Comparison of ENCODE assay signal across 31 cellular contexts in the genomic region with DNA sequence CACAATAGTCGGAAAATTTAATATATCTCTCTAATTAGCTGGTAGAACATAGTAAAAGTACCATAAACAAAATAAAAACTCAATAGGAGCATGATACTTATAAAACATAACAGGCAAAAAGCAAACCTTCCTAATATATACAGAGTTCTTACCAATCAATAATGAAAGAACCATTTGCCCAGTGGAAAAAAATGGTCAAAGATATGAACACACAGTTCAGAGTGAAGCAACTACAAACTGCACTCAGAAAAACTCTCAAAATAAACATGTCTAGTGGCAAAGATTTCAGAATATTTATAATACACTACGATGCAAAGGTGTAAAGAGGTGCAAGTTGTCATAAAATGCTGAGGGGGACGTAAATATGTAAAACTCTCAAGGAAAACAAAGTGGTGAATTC.
A peak's percentile ranks its signal among the peaks of the same experiment; 100 is the strongest.
DNase-seq lines count a peak whose midpoint lies in the region; ATAC-seq and TF ChIP-seq lines count a peak whose summit lies in the region.
"Had no signal": no experiment of that assay in that cellular context is flagged by ENCODE, and none has a peak within 500 bp of the region (broad histone marks: within the 10 kb centered on the region; RNA-seq: fewer than 3 reads in every experiment).

No MANE protein-coding gene starts in this region.

- intact Hi-C loops in PC-9 (cut with micrococcal nuclease; ENCODE audit: unreplicated experiment), result no loop called here

- POLR2A ChIA-PET in PC-9 (lab: Charles Lee; ENCODE audit: unreplicated experiment), result no interaction called here

- H3K4me2 ChIP-seq in PC-9, result no peak overlapping the region
- H3K4me2 ChIP-seq: A549; BLaER1; BLaER1 treated with 17β-estradiol and CSF1 and Interleukin-3, amounts not matched to agents 10 nM and 100 nM had no signal

- no peak for DNase-seq in PC-9
- no peak for DNase-seq in left lobe of liver (ENCODE audit: low spot score)
- DNase-seq in activated naive CD4-positive, alpha-beta T cell treated with anti-CD3 and anti-CD28 coated beads, Interleukin-2, amount 10 ng/mL, durations not matched to agents 7 days and 5 days, result no peak
- no peak for DNase-seq in kidney tubule cell (ENCODE audit: low spot score)
- DNase-seq: 8988T; ACHN; AML-193; BE2C; C1 segment of cervical spinal cord; Caco-2; Calu3; CD4-positive, alpha-beta memory T cell; CD4-positive, alpha-beta T cell; CD4-positive, CD25-positive, alpha-beta regulatory T cell; CD8-positive, alpha-beta memory T cell; CD8-positive, alpha-beta T cell; COR-L47; DMS 273 treated with DMSO at 0.1 percent for 48 hours; DMS153; DMS53; DMS79; DMS79 treated with DMSO at 0.1 percent for 48 hours; DND-41; EL had no signal

- ATAC-seq in left lobe of liver, result peak; percentile 20
- ATAC-seq: A549; CD8-positive, alpha-beta T cell had no signal

- H3K36me3 ChIP-seq in PC-9 (ENCODE audit: low read depth), result no peaks in the 10 kb centered on the region
- H3K36me3 ChIP-seq: BE2C; BLaER1; BLaER1 treated with 17β-estradiol and CSF1 and Interleukin-3, amounts not matched to agents 10 nM and 100 nM had no signal

- H3K27me3 ChIP-seq in PC-9 (ENCODE audit: insufficient read depth, low read depth), result no peaks in the 10 kb centered on the region
- H3K27me3 ChIP-seq: BE2C; BLaER1; BLaER1 treated with 17β-estradiol and CSF1 and Interleukin-3, amounts not matched to agents 10 nM and 100 nM had no signal

- no peak for TF ChIP-seq CTCF in PC-9 (conservative IDR thresholded peaks at IDR 0.05)

- H3K9me3 Mint-ChIP-seq in activated naive CD4-positive, alpha-beta T cell treated with anti-CD3 and anti-CD28 coated beads, Interleukin-2, amount 10 ng/mL, durations not matched to agents 7 days and 5 days, result peaks cover 7% of the 10 kb centered on the region

- no peaks in the 10 kb centered on the region for H3K4me1 ChIP-seq in PC-9 (replicated peaks; ENCODE audit: insufficient read depth)
- H3K4me1 ChIP-seq: A549; BE2C; BLaER1; BLaER1 treated with 17β-estradiol and CSF1 and Interleukin-3, amounts not matched to agents 10 nM and 100 nM; Caco-2 had no signal

- no peaks in the 10 kb centered on the region for H3K9me2 ChIP-seq in PC-9 (ENCODE audit: insufficient read depth)

- H3K27ac ChIP-seq in PC-9, result no peak overlapping the region
- H3K27ac ChIP-seq: 22Rv1; A549; BLaER1; BLaER1 treated with 17β-estradiol and CSF1 and Interleukin-3, amounts not matched to agents 10 nM and 100 nM; C4-2B had no signal

- H3K4me3 ChIP-seq in PC-9, result no peak overlapping the region
- H3K4me3 ChIP-seq: A549; BLaER1; BLaER1 treated with 17β-estradiol and CSF1 and Interleukin-3, amounts not matched to agents 10 nM and 100 nM had no signal

- H3K4me3 Mint-ChIP-seq in activated naive CD4-positive, alpha-beta T cell treated with anti-CD3 and anti-CD28 coated beads, Interleukin-2, amount 10 ng/mL, durations not matched to agents 7 days and 5 days, result no peak overlapping the region
- H3K4me3 Mint-ChIP-seq: B cell; CD14-positive monocyte; CD4-positive, alpha-beta memory T cell; CD4-positive, alpha-beta T cell; CD4-positive, CD25-positive, alpha-beta regulatory T cell; CD8-positive, alpha-beta memory T cell; CD8-positive, alpha-beta T cell had no signal

- H3F3A ChIP-seq in PC-9 (ENCODE audit: insufficient read depth, low read depth), result no peaks in the 10 kb centered on the region

- H3K4me1 Mint-ChIP-seq in activated naive CD4-positive, alpha-beta T cell treated with anti-CD3 and anti-CD28 coated beads, Interleukin-2, amount 10 ng/mL, durations not matched to agents 7 days and 5 days, result no peaks in the 10 kb centered on the region
- H3K4me1 Mint-ChIP-seq: B cell; CD14-positive monocyte; CD4-positive, alpha-beta memory T cell; CD4-positive, CD25-positive, alpha-beta regulatory T cell; CD8-positive, alpha-beta memory T cell had no signal

- no peaks in the 10 kb centered on the region for H4K20me1 ChIP-seq in PC-9 (ENCODE audit: insufficient read depth)
- H4K20me1 ChIP-seq: BLaER1; BLaER1 treated with 17β-estradiol and CSF1 and Interleukin-3, amounts not matched to agents 10 nM and 100 nM had no signal

- H3K36me3 Mint-ChIP-seq in activated naive CD4-positive, alpha-beta T cell treated with anti-CD3 and anti-CD28 coated beads, Interleukin-2, amount 10 ng/mL, durations not matched to agents 7 days and 5 days, result no peaks in the 10 kb centered on the region
- H3K36me3 Mint-ChIP-seq: CD14-positive monocyte; CD4-positive, CD25-positive, alpha-beta regulatory T cell; CD8-positive, alpha-beta memory T cell; CD8-positive, alpha-beta T cell had no signal

- CTCF ChIA-PET in PC-9 (lab: Charles Lee), result no interaction called here
- CTCF ChIA-PET in activated naive CD4-positive, alpha-beta T cell treated with anti-CD3 and anti-CD28 coated beads, Interleukin-2, amount 10 ng/mL, durations not matched to agents 7 days and 5 days (lab: Charles Lee), result no interaction called here

- H3K9me3 ChIP-seq in PC-9 (ENCODE audit: insufficient read depth, low read depth), result no peaks in the 10 kb centered on the region
- H3K9me3 ChIP-seq: A549; BE2C; BLaER1; BLaER1 treated with 17β-estradiol and CSF1 and Interleukin-3, amounts not matched to agents 10 nM and 100 nM; Caco-2 had no signal

- no peak overlapping the region for H3K27ac Mint-ChIP-seq in activated naive CD4-positive, alpha-beta T cell treated with anti-CD3 and anti-CD28 coated beads, Interleukin-2, amount 10 ng/mL, durations not matched to agents 7 days and 5 days
- H3K27ac Mint-ChIP-seq: B cell; CD14-positive monocyte; CD4-positive, alpha-beta memory T cell; CD4-positive, alpha-beta T cell; CD4-positive, CD25-positive, alpha-beta regulatory T cell; CD8-positive, alpha-beta memory T cell; CD8-positive, alpha-beta T cell had no signal

- 0 out of 2 replicates have a peak overlapping the region, but pooled peaks have one; percentile 18 for H2AFZ ChIP-seq in PC-9

- H3K27me3 Mint-ChIP-seq in activated naive CD4-positive, alpha-beta T cell treated with anti-CD3 and anti-CD28 coated beads, Interleukin-2, amount 10 ng/mL, durations not matched to agents 7 days and 5 days, result no peaks in the 10 kb centered on the region
- H3K27me3 Mint-ChIP-seq: B cell; CD4-positive, alpha-beta memory T cell; CD4-positive, alpha-beta T cell; CD4-positive, CD25-positive, alpha-beta regulatory T cell; CD8-positive, alpha-beta memory T cell had no signal

- H3K79me2 ChIP-seq in PC-9 (ENCODE audit: low read depth), result no peaks in the 10 kb centered on the region

- no TSS peak for BruUV-seq in PC-9 (replicated peaks; lab: Mats Ljungman, UMichigan)
